In genomic region chr5:74430910-74431309, GRCh38 we compare ENCODE assay signal across 28 cellular contexts.
"Had no signal": no experiment of that assay in that cellular context is flagged by ENCODE, and none has a peak within 500 bp of the region (broad histone marks: within the 10 kb centered on the region; RNA-seq: fewer than 3 reads in every experiment).

No MANE protein-coding gene starts in this region.

- DNase-seq: activated CD4-positive, alpha-beta memory T cell treated with anti-CD3 and anti-CD28 coated beads for 36 hours; activated CD4-positive, alpha-beta T cell treated with anti-CD3 and anti-CD28 coated beads for 36 hours; activated CD4-positive, alpha-beta T cell treated with anti-CD3 and anti-CD28 coated beads, Interleukin-2, amount 10 ng/mL, durations not matched to agents 24 days and 14 days; activated CD4-positive, CD25-positive, alpha-beta regulatory T cell; activated CD4-positive, CD25-positive, alpha-beta regulatory T cell treated with anti-CD3 and anti-CD28 coated beads, Interleukin-2, amount 50 U/mL, for 72 hours; activated CD8-positive, alpha-beta memory T cell treated with anti-CD3 and anti-CD28 coated beads, Interleukin-2, amount 10 ng/mL, durations not matched to agents 7 days and 5 days; activated CD8-positive, alpha-beta memory T cell treated with anti-CD3 and anti-CD28 coated beads, Interleukin-2, amount 50 U/mL, for 4 hours; activated CD8-positive, alpha-beta T cell treated with anti-CD3 and anti-CD28 coated beads, Interleukin-2, amount 10 ng/mL, durations not matched to agents 7 days and 5 days; activated effector memory CD4-positive, alpha-beta T cell treated with anti-CD3 and anti-CD28 coated beads, Interleukin-2, amount 50 U/mL, for 16 hours; activated naive CD4-positive, alpha-beta T cell treated with anti-CD3 and anti-CD28 coated beads for 36 hours; activated naive CD8-positive, alpha-beta T cell treated with anti-CD3 and anti-CD28 coated beads for 36 hours; activated naive CD8-positive, alpha-beta T cell treated with anti-CD3 and anti-CD28 coated beads, Interleukin-2, amount 50 U/mL, for 24 hours; activated T-cell treated with anti-CD3 and anti-CD28 coated beads, Interleukin-2, amount 50 U/mL, for 1 hour; activated T-cell treated with anti-CD3 and anti-CD28 coated beads, Interleukin-2, amount 50 U/mL, for 48 hours; adrenal gland; amygdala; aorta; body of pancreas; caudate nucleus; cortex of kidney; effector CD8-positive, alpha-beta T cell; foreskin fibroblast; head of caudate nucleus; T-helper 2 cell had no signal

- H3K27ac ChIP-seq: adrenal gland, body of pancreas had no signal

- H3K9me3 ChIP-seq: adrenal gland, body of pancreas had no signal

- H3K36me3 ChIP-seq: adrenal gland had no signal

- H3K9me3 Mint-ChIP-seq: activated CD4-positive, alpha-beta memory T cell treated with anti-CD3 and anti-CD28 coated beads for 36 hours; activated CD4-positive, alpha-beta T cell treated with anti-CD3 and anti-CD28 coated beads, Interleukin-2, amount 10 ng/mL, durations not matched to agents 24 days and 14 days; activated naive CD4-positive, alpha-beta T cell treated with anti-CD3 and anti-CD28 coated beads for 36 hours; activated naive CD4-positive, alpha-beta T cell treated with anti-CD3 and anti-CD28 coated beads, Interleukin-2, amount 50 U/mL, for 24 hours; activated naive CD8-positive, alpha-beta T cell treated with anti-CD3 and anti-CD28 coated beads for 36 hours; activated naive CD8-positive, alpha-beta T cell treated with anti-CD3 and anti-CD28 coated beads, Interleukin-2, amount 50 U/mL, for 24 hours; activated T-helper 1 cell treated with anti-CD3 and anti-CD28 coated beads, Interleukin-12 subunit alpha, Interleukin-12 subunit beta, Interleukin-2, Interleukin-4 antibody, amounts not matched to agents 30 ng/mL and 10 ng/mL and 1 ng/mL, durations not matched to agents 14 hours and 24 hours and 36 hours; activated T-helper 2 cell treated with anti-CD3 and anti-CD28 coated beads, Interferon-gamma antibody, Interleukin-2, Interleukin-4, amounts not matched to agents 10 μg/mL and 5 μg/mL and 100 μg/mL, durations not matched to agents 14 hours and 24 hours and 36 hours had no signal

- H3K36me3 Mint-ChIP-seq: activated CD4-positive, alpha-beta memory T cell treated with anti-CD3 and anti-CD28 coated beads for 36 hours; activated naive CD4-positive, alpha-beta T cell treated with anti-CD3 and anti-CD28 coated beads, Interleukin-2, amount 50 U/mL, for 24 hours; activated naive CD8-positive, alpha-beta T cell treated with anti-CD3 and anti-CD28 coated beads for 36 hours had no signal

- ATAC-seq: activated CD4-positive, alpha-beta T cell treated with anti-CD3 and anti-CD28 coated beads for 36 hours; activated CD8-positive, alpha-beta memory T cell treated with anti-CD3 and anti-CD28 coated beads, Interleukin-2, amount 10 ng/mL, durations not matched to agents 7 days and 5 days; activated CD8-positive, alpha-beta T cell treated with anti-CD3 and anti-CD28 coated beads, Interleukin-2, amount 10 ng/mL, durations not matched to agents 7 days and 5 days; activated naive CD8-positive, alpha-beta T cell treated with anti-CD3 and anti-CD28 coated beads, Interleukin-2, amount 50 U/mL, for 24 hours; body of pancreas; esophagus mucosa had no signal

- H3K27me3 ChIP-seq: adrenal gland, body of pancreas had no signal

- H3K4me3 Mint-ChIP-seq: activated CD4-positive, alpha-beta memory T cell treated with anti-CD3 and anti-CD28 coated beads for 36 hours; activated CD4-positive, alpha-beta T cell treated with anti-CD3 and anti-CD28 coated beads for 36 hours; activated CD4-positive, alpha-beta T cell treated with anti-CD3 and anti-CD28 coated beads, Interleukin-2, amount 10 ng/mL, durations not matched to agents 24 days and 14 days; activated CD8-positive, alpha-beta memory T cell treated with anti-CD3 and anti-CD28 coated beads, Interleukin-2, amount 10 ng/mL, durations not matched to agents 7 days and 5 days; activated CD8-positive, alpha-beta T cell treated with anti-CD3 and anti-CD28 coated beads, Interleukin-2, amount 10 ng/mL, durations not matched to agents 7 days and 5 days; activated naive CD4-positive, alpha-beta T cell treated with anti-CD3 and anti-CD28 coated beads for 36 hours; activated naive CD4-positive, alpha-beta T cell treated with anti-CD3 and anti-CD28 coated beads, Interleukin-2, amount 50 U/mL, for 24 hours; activated naive CD8-positive, alpha-beta T cell treated with anti-CD3 and anti-CD28 coated beads for 36 hours; activated naive CD8-positive, alpha-beta T cell treated with anti-CD3 and anti-CD28 coated beads, Interleukin-2, amount 50 U/mL, for 24 hours; activated T-helper 1 cell treated with anti-CD3 and anti-CD28 coated beads, Interleukin-12 subunit alpha, Interleukin-12 subunit beta, Interleukin-2, Interleukin-4 antibody, amounts not matched to agents 30 ng/mL and 10 ng/mL and 1 ng/mL, durations not matched to agents 14 hours and 24 hours and 36 hours had no signal

- H3K4me1 Mint-ChIP-seq: activated CD4-positive, alpha-beta T cell treated with anti-CD3 and anti-CD28 coated beads for 36 hours; activated CD4-positive, alpha-beta T cell treated with anti-CD3 and anti-CD28 coated beads, Interleukin-2, amount 10 ng/mL, durations not matched to agents 24 days and 14 days; activated CD8-positive, alpha-beta memory T cell treated with anti-CD3 and anti-CD28 coated beads, Interleukin-2, amount 10 ng/mL, durations not matched to agents 7 days and 5 days; activated naive CD4-positive, alpha-beta T cell treated with anti-CD3 and anti-CD28 coated beads, Interleukin-2, amount 50 U/mL, for 24 hours; activated naive CD8-positive, alpha-beta T cell treated with anti-CD3 and anti-CD28 coated beads for 36 hours had no signal

- H3K27ac Mint-ChIP-seq: activated CD4-positive, alpha-beta memory T cell treated with anti-CD3 and anti-CD28 coated beads for 36 hours; activated CD4-positive, alpha-beta T cell treated with anti-CD3 and anti-CD28 coated beads for 36 hours; activated CD4-positive, alpha-beta T cell treated with anti-CD3 and anti-CD28 coated beads, Interleukin-2, amount 10 ng/mL, durations not matched to agents 24 days and 14 days; activated CD8-positive, alpha-beta memory T cell treated with anti-CD3 and anti-CD28 coated beads, Interleukin-2, amount 10 ng/mL, durations not matched to agents 7 days and 5 days; activated CD8-positive, alpha-beta T cell treated with anti-CD3 and anti-CD28 coated beads, Interleukin-2, amount 10 ng/mL, durations not matched to agents 7 days and 5 days; activated naive CD4-positive, alpha-beta T cell treated with anti-CD3 and anti-CD28 coated beads for 36 hours; activated naive CD4-positive, alpha-beta T cell treated with anti-CD3 and anti-CD28 coated beads, Interleukin-2, amount 50 U/mL, for 24 hours; activated naive CD8-positive, alpha-beta T cell treated with anti-CD3 and anti-CD28 coated beads for 36 hours; activated naive CD8-positive, alpha-beta T cell treated with anti-CD3 and anti-CD28 coated beads, Interleukin-2, amount 50 U/mL, for 24 hours; activated T-helper 1 cell treated with anti-CD3 and anti-CD28 coated beads, Interleukin-12 subunit alpha, Interleukin-12 subunit beta, Interleukin-2, Interleukin-4 antibody, amounts not matched to agents 30 ng/mL and 10 ng/mL and 1 ng/mL, durations not matched to agents 14 hours and 24 hours and 36 hours; activated T-helper 2 cell treated with anti-CD3 and anti-CD28 coated beads, Interferon-gamma antibody, Interleukin-2, Interleukin-4, amounts not matched to agents 10 μg/mL and 5 μg/mL and 100 μg/mL, durations not matched to agents 14 hours and 24 hours and 36 hours had no signal

- H3K4me3 ChIP-seq: adrenal gland, body of pancreas had no signal
